In genomic region chr15:57306944-57307411, GRCh38 we compare ENCODE assay signal across 8 cellular contexts.
A peak's percentile ranks its signal among the peaks of the same experiment; 100 is the strongest.
DNase-seq lines count a peak whose midpoint lies in the region; ATAC-seq and TF ChIP-seq lines count a peak whose summit lies in the region.

No MANE protein-coding gene starts in this region.

- H3K27me3 ChIP-seq in iPS-15b (ENCODE audit: control insufficient read depth, insufficient read depth, low read length): no peaks in the 10 kb centered on the region

- intact Hi-C loops in activated CD8-positive, alpha-beta T cell treated with anti-CD3 and anti-CD28 coated beads for 36 hours (cut with micrococcal nuclease): loop anchor here (5.0 to 10.0 kb wide), 2 partner anchors 160 to 812 kb away; no protein-coding TSS in a partner anchor

- H3K9ac ChIP-seq in iPS-15b (ENCODE audit: low read depth, low read length): peak overlapping the region; percentile 62

- peaks cover 4% of the 10 kb centered on the region for H3K4me1 ChIP-seq in iPS-15b (ENCODE audit: control insufficient read depth, insufficient read depth, low read length)

- no peaks in the 10 kb centered on the region for H3K36me3 Mint-ChIP-seq in activated CD8-positive, alpha-beta T cell treated with anti-CD3 and anti-CD28 coated beads for 36 hours (ENCODE audit: low read depth)

- TF ChIP-seq CTCF in activated CD8-positive, alpha-beta T cell treated with anti-CD3 and anti-CD28 coated beads for 36 hours (IDR thresholded peaks at IDR 0.05): no peak

- no peaks in the 10 kb centered on the region for H3K9me3 ChIP-seq in iPS-15b (ENCODE audit: control insufficient read depth, insufficient read depth, low read length)

- H3K27me3 Mint-ChIP-seq in activated CD8-positive, alpha-beta T cell treated with anti-CD3 and anti-CD28 coated beads for 36 hours: peaks cover 14% of the 10 kb centered on the region
- H3K27me3 Mint-ChIP-seq in stimulated activated naive CD8-positive, alpha-beta T cell treated with anti-CD3 and anti-CD28 coated beads, Interleukin-15, amount 100 ng/mL, for 72 hours: peaks cover 43% of the 10 kb centered on the region

- no peaks in the 10 kb centered on the region for H3K36me3 ChIP-seq in iPS-15b (ENCODE audit: control insufficient read depth, insufficient read depth, low read length)

- H3K27ac Mint-ChIP-seq in activated CD8-positive, alpha-beta T cell treated with anti-CD3 and anti-CD28 coated beads for 36 hours: no peak overlapping the region
- no peak overlapping the region for H3K27ac Mint-ChIP-seq in stimulated activated naive CD8-positive, alpha-beta T cell treated with anti-CD3 and anti-CD28 coated beads, Interleukin-15, amount 100 ng/mL, for 72 hours

- H3K4me1 Mint-ChIP-seq in activated CD8-positive, alpha-beta T cell treated with anti-CD3 and anti-CD28 coated beads for 36 hours (ENCODE audit: low read depth): no peaks in the 10 kb centered on the region
- H3K4me1 Mint-ChIP-seq in stimulated activated naive CD8-positive, alpha-beta T cell treated with anti-CD3 and anti-CD28 coated beads, Interleukin-15, amount 100 ng/mL, for 72 hours: peaks cover 14% of the 10 kb centered on the region

- H3K9me3 Mint-ChIP-seq in activated CD8-positive, alpha-beta T cell treated with anti-CD3 and anti-CD28 coated beads for 36 hours: no peaks in the 10 kb centered on the region
- no peaks in the 10 kb centered on the region for H3K9me3 Mint-ChIP-seq in stimulated activated naive CD8-positive, alpha-beta T cell treated with anti-CD3 and anti-CD28 coated beads, Interleukin-15, amount 100 ng/mL, for 72 hours

- H3K4me3 ChIP-seq in iPS-15b (ENCODE audit: low read depth, low read length): peak overlapping the region; percentile 63

- POLR2A ChIA-PET in activated CD8-positive, alpha-beta T cell treated with anti-CD3 and anti-CD28 coated beads for 36 hours (lab: Charles Lee): interaction anchor here (0.9 kb wide), 1 partner anchor 9 kb away, joined by 3 read pairs; no protein-coding TSS in a partner anchor

- DNase-seq in NCI-H345 (lab: John Stamatoyannopoulos, UW) (peak; percentile 24), NCI-H345 treated with DMSO at 0.1 percent for 48 hours (lab: John Stamatoyannopoulos, UW; ENCODE audit: unreplicated experiment) (no peak), retina (no peak)
- no peak for DNase-seq in activated CD8-positive, alpha-beta T cell treated with anti-CD3 and anti-CD28 coated beads for 36 hours
- no peak for DNase-seq in stimulated activated naive CD8-positive, alpha-beta T cell treated with anti-CD3 and anti-CD28 coated beads, Interleukin-15, amount 100 ng/mL, for 72 hours

- peak overlapping the region; percentile 59 for H3K4me3 Mint-ChIP-seq in activated CD8-positive, alpha-beta T cell treated with anti-CD3 and anti-CD28 coated beads for 36 hours
- H3K4me3 Mint-ChIP-seq in stimulated activated naive CD8-positive, alpha-beta T cell treated with anti-CD3 and anti-CD28 coated beads, Interleukin-15, amount 100 ng/mL, for 72 hours: peak overlapping the region; percentile 66 to 82

- CTCF ChIA-PET in activated CD8-positive, alpha-beta T cell treated with anti-CD3 and anti-CD28 coated beads for 36 hours (lab: Charles Lee): interaction anchor here (0.9 to 2.9 kb wide), 27 partner anchors 8 to 816 kb away, joined by 3 to 82 read pairs (median 6); partner anchors contain the start of gene TCF12

- ATAC-seq in activated CD8-positive, alpha-beta T cell treated with anti-CD3 and anti-CD28 coated beads for 36 hours: peak; percentile 12
- peak; percentile 44 for ATAC-seq in stimulated activated naive CD8-positive, alpha-beta T cell treated with anti-CD3 and anti-CD28 coated beads, Interleukin-15, amount 100 ng/mL, for 72 hours
- ATAC-seq in HG02571 (IDR thresholded peaks at IDR 0.05; ENCODE audit: unreplicated experiment) (no peak), GM18870 (IDR thresholded peaks at IDR 0.05; ENCODE audit: unreplicated experiment) (no peak)

Comparison
In these comparisons a context has a peak if more than half of its experiments do, and no peak if none do; other contexts are left out.
1. ATAC-seq: peak in activated CD8-positive, alpha-beta T cell treated with anti-CD3 and anti-CD28 coated beads for 36 hours (single experiment) and stimulated activated naive CD8-positive, alpha-beta T cell treated with anti-CD3 and anti-CD28 coated beads, Interleukin-15, amount 100 ng/mL, for 72 hours (single experiment); none in HG02571 (single experiment) and GM18870 (single experiment).